12 cellular contexts compared by ENCODE assay signal in the genomic region with DNA sequence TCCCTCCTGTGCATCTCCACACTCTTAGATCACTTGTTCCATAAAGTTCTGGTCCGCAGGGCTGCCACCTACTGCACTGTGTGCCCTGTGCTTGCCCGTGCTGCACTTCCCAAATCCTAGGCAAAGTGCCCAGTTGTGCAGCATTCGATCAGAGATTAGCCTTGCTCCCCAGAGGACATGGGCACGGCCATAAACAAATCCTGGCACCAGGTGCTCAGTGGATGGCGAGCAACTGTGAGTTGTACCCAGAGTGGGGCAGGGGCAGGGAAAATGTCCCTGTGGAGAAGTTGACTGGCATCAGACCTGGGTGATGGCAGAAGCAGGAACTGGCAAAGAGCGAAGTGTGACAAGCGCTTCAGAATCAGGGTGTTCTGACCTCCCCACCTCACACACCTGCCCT. TPM values are rescaled to one million over a fixed set of nuclear protein-coding genes. Genes with fewer than 3 reads are reported as not detected.
DNase-seq lines count a peak whose midpoint lies in the region; ATAC-seq and TF ChIP-seq lines count a peak whose summit lies in the region.
"Had no signal": no experiment of that assay in that cellular context is flagged by ENCODE, and none has a peak within 500 bp of the region (broad histone marks: within the 10 kb centered on the region; RNA-seq: fewer than 3 reads in every experiment).

No MANE protein-coding gene starts in this region.

- ATAC-seq in DND-41 (ENCODE audit: insufficient read depth, low read depth) = no peak
- ATAC-seq in activated CD8-positive, alpha-beta T cell treated with anti-CD3 and anti-CD28 coated beads, Interleukin-2, amount 10 ng/mL, durations not matched to agents 7 days and 5 days = no peak
- no peak for ATAC-seq in natural killer cell
- ATAC-seq: activated CD4-positive, alpha-beta T cell treated with anti-CD3 and anti-CD28 coated beads for 36 hours had no signal

- H3K4me3 Mint-ChIP-seq in activated CD8-positive, alpha-beta T cell treated with anti-CD3 and anti-CD28 coated beads, Interleukin-2, amount 10 ng/mL, durations not matched to agents 7 days and 5 days = peak overlapping the region; percentile 77
- no peak overlapping the region for H3K4me3 Mint-ChIP-seq in natural killer cell
- no peak overlapping the region for H3K4me3 Mint-ChIP-seq in Calu3 (ENCODE audit: low read depth, unreplicated experiment)
- H3K4me3 Mint-ChIP-seq: activated CD4-positive, alpha-beta T cell treated with anti-CD3 and anti-CD28 coated beads for 36 hours had no signal

- H3K9me3 ChIP-seq in DND-41 (ENCODE audit: insufficient read depth, low read length, severe bottlenecking) = no peaks in the 10 kb centered on the region
- H3K9me3 ChIP-seq in sigmoid colon = no peaks in the 10 kb centered on the region
- H3K9me3 ChIP-seq in hepatocyte (ENCODE audit: low read depth) = no peaks in the 10 kb centered on the region

- H3K27ac ChIP-seq in DND-41 (ENCODE audit: low read length) = peak overlapping the region; percentile 99
- peak overlapping the region in 1 of 4 donors; percentile 86 for H3K27ac ChIP-seq in sigmoid colon
- no peak overlapping the region for H3K27ac ChIP-seq in hepatocyte

- WGBS in sigmoid colon, 2 donors = 44 to 75% methylated on average over 7 of the region's 7 CpGs
- WGBS in hepatocyte (ENCODE audit: low lambda C conversion rate, missing lambda C conversion rate) = 90% methylated on average over 7 of the region's 7 CpGs

- POLR2A ChIA-PET in activated CD8-positive, alpha-beta T cell treated with anti-CD3 and anti-CD28 coated beads, Interleukin-2, amount 10 ng/mL, durations not matched to agents 7 days and 5 days (lab: Charles Lee) = interaction anchor here (0.7 kb wide), 1 partner anchor 18 kb away, joined by 10 read pairs; no protein-coding TSS in a partner anchor

- no peaks in the 10 kb centered on the region for H3K27me3 Mint-ChIP-seq in activated CD8-positive, alpha-beta T cell treated with anti-CD3 and anti-CD28 coated beads, Interleukin-2, amount 10 ng/mL, durations not matched to agents 7 days and 5 days (ENCODE audit: low read depth)
- H3K27me3 Mint-ChIP-seq in natural killer cell (ENCODE audit: low read depth in 2 of 2) = no peaks in the 10 kb centered on the region
- H3K27me3 Mint-ChIP-seq in Calu3 (ENCODE audit: unreplicated experiment) = peaks cover 69% of the 10 kb centered on the region

- peaks cover 64% of the 10 kb centered on the region for H3K4me1 Mint-ChIP-seq in activated CD8-positive, alpha-beta T cell treated with anti-CD3 and anti-CD28 coated beads, Interleukin-2, amount 10 ng/mL, durations not matched to agents 7 days and 5 days (ENCODE audit: low read depth)
- peaks cover 70 to 75% of the 10 kb centered on the region in 2 donors for H3K4me1 Mint-ChIP-seq in natural killer cell
- H3K4me1 Mint-ChIP-seq in Calu3 (ENCODE audit: low read depth, unreplicated experiment) = no peaks in the 10 kb centered on the region

- H3K4me2 ChIP-seq in DND-41 (ENCODE audit: insufficient read depth, low read length) = peak overlapping the region; percentile 81
- no peak overlapping the region for H3K4me2 ChIP-seq in hepatocyte

- H3K9me3 Mint-ChIP-seq in activated CD8-positive, alpha-beta T cell treated with anti-CD3 and anti-CD28 coated beads, Interleukin-2, amount 10 ng/mL, durations not matched to agents 7 days and 5 days (ENCODE audit: insufficient read depth) = no peaks in the 10 kb centered on the region
- no peaks in the 10 kb centered on the region for H3K9me3 Mint-ChIP-seq in natural killer cell
- H3K9me3 Mint-ChIP-seq in Calu3 (ENCODE audit: low read depth, unreplicated experiment) = no peaks in the 10 kb centered on the region

- H4K20me1 ChIP-seq in DND-41 (ENCODE audit: insufficient read depth, low read length) (peaks cover 49% of the 10 kb centered on the region), hepatocyte (ENCODE audit: insufficient read depth, poor library complexity, severe bottlenecking) (peaks cover 61% of the 10 kb centered on the region)

- H3K4me1 ChIP-seq in DND-41 (ENCODE audit: insufficient read depth, low read length) (peaks cover 72% of the 10 kb centered on the region), sigmoid colon (peaks cover 0 to 58% (median 47%) of the 10 kb centered on the region in 4 donors), hepatocyte (ENCODE audit: insufficient read depth) (peaks cover 32% of the 10 kb centered on the region)

- CTCF ChIA-PET in activated CD8-positive, alpha-beta T cell treated with anti-CD3 and anti-CD28 coated beads, Interleukin-2, amount 10 ng/mL, durations not matched to agents 7 days and 5 days (lab: Charles Lee) = interaction anchor here (1.0 to 3.3 kb wide), 2 partner anchors 33 to 35 kb away, joined by 3 to 34 read pairs; no protein-coding TSS in a partner anchor
- CTCF ChIA-PET in Calu3 (lab: Charles Lee) = no interaction called here

- no TSS peak for BruUV-seq in Calu3 (replicated peaks; lab: Mats Ljungman, UMichigan)

- H3K36me3 Mint-ChIP-seq in activated CD8-positive, alpha-beta T cell treated with anti-CD3 and anti-CD28 coated beads, Interleukin-2, amount 10 ng/mL, durations not matched to agents 7 days and 5 days (ENCODE audit: low read depth) = peaks cover 77% of the 10 kb centered on the region
- H3K36me3 Mint-ChIP-seq in natural killer cell = no peaks in the 10 kb centered on the region
- peaks cover 11% of the 10 kb centered on the region for H3K36me3 Mint-ChIP-seq in Calu3 (ENCODE audit: insufficient read depth, unreplicated experiment)

- intact Hi-C loops in natural killer cell (cut with micrococcal nuclease) = no loop called here
- intact Hi-C loops in sigmoid colon (cut with DNase I) = no loop called here
- intact Hi-C loops in Calu3 (cut with micrococcal nuclease; ENCODE audit: unreplicated experiment) = no loop called here

- no peak for TF ChIP-seq CTCF in DND-41 (IDR thresholded peaks at IDR 0.05; ENCODE audit: borderline replicate concordance, extremely low read depth, low read length, poor library complexity, severe bottlenecking)
- TF ChIP-seq CTCF in LNCaP clone FGC (IDR thresholded peaks at IDR 0.05; ENCODE audit: control insufficient read depth, extremely low read depth, insufficient read depth) = peak; percentile 15; the same call in 1 of the 2 replicates
- TF ChIP-seq CTCF in natural killer cell (IDR thresholded peaks at IDR 0.05) = no peak
- TF ChIP-seq CTCF in sigmoid colon (IDR thresholded peaks at IDR 0.05) = no peak
- no peak for TF ChIP-seq CTCF in hepatocyte (IDR thresholded peaks at IDR 0.05; ENCODE audit: poor library complexity)
- TF ChIP-seq CTCF in Calu3 (IDR thresholded peaks at IDR 0.05; ENCODE audit: unreplicated experiment) = no peak

- no peaks in the 10 kb centered on the region for H3K27me3 ChIP-seq in DND-41 (ENCODE audit: insufficient read depth, low read length, poor library complexity)
- H3K27me3 ChIP-seq in sigmoid colon = no peaks in the 10 kb centered on the region
- H3K27me3 ChIP-seq in hepatocyte = no peaks in the 10 kb centered on the region

- H2AFZ ChIP-seq in DND-41 (ENCODE audit: low read depth, low read length) = no peak overlapping the region
- no peak overlapping the region for H2AFZ ChIP-seq in hepatocyte

- H3K79me2 ChIP-seq in DND-41 (ENCODE audit: insufficient read depth, low read length) = peaks cover 95% of the 10 kb centered on the region
- H3K79me2 ChIP-seq in hepatocyte = peaks cover 91% of the 10 kb centered on the region

- no peaks in the 10 kb centered on the region for H3K9me2 ChIP-seq in hepatocyte (replicated peaks; ENCODE audit: insufficient read depth)

- peak overlapping the region; percentile 90 for H3K9ac ChIP-seq in DND-41 (ENCODE audit: low read depth, low read length)

- H3K27ac Mint-ChIP-seq in activated CD8-positive, alpha-beta T cell treated with anti-CD3 and anti-CD28 coated beads, Interleukin-2, amount 10 ng/mL, durations not matched to agents 7 days and 5 days = peak overlapping the region; percentile 95
- H3K27ac Mint-ChIP-seq in natural killer cell = peak overlapping the region; percentile 97 to 98
- H3K27ac Mint-ChIP-seq in Calu3 (ENCODE audit: unreplicated experiment) = no peak overlapping the region

- H3K36me3 ChIP-seq in DND-41 (ENCODE audit: insufficient read depth, low read length) (peaks cover 77% of the 10 kb centered on the region), sigmoid colon (peaks cover 0 to 3% (median 0%) of the 10 kb centered on the region in 4 donors), hepatocyte (replicated peaks; ENCODE audit: insufficient read depth, low read depth) (no peaks in the 10 kb centered on the region)

- TF ChIP-seq EP300 in sigmoid colon (IDR thresholded peaks at IDR 0.05) = no peak

- H3K4me3 ChIP-seq in DND-41 (ENCODE audit: low read depth in 1 of 2, low read length in 2 of 2) (peak overlapping the region in 1 of 2 experiments; percentile 84; a peak in 2 of 4 replicates), LNCaP clone FGC (ENCODE audit: low read depth, low read length) (no peak overlapping the region), sigmoid colon (no peak overlapping the region), hepatocyte (no peak overlapping the region)

- no peak for DNase-seq in DND-41
- no peak for DNase-seq in LNCaP clone FGC (ENCODE audit: low read depth)
- DNase-seq in activated CD8-positive, alpha-beta T cell treated with anti-CD3 and anti-CD28 coated beads, Interleukin-2, amount 10 ng/mL, durations not matched to agents 7 days and 5 days = no peak
- no peak for DNase-seq in natural killer cell
- DNase-seq in sigmoid colon = no peak
- DNase-seq in COR-L47 (lab: John Stamatoyannopoulos, UW) = no peak
- DNase-seq in hepatocyte (ENCODE audit: low spot score) = no peak
- DNase-seq in Calu3 = no peak
- DNase-seq: activated gamma-delta T cell treated with Interleukin-2 at 50 U/mL for 16 hours, caudate nucleus, NCI-H524 treated with DMSO at 0.1 percent for 48 hours had no signal

- no peak for TF ChIP-seq POLR2A in sigmoid colon (IDR thresholded peaks at IDR 0.05)

RNA-seq across cellular contexts. Expression of a gene that starts 4.7 kb away (rescaled TPM):
- total RNA-seq in activated CD8-positive, alpha-beta T cell treated with anti-CD3 and anti-CD28 coated beads, Interleukin-2, amount 10 ng/mL, durations not matched to agents 7 days and 5 days = 100 to 1,000 TPM; 395 to 416 TPM
- 10 to 100 TPM; 30.4 to 52.7 (median 34.4) TPM for total RNA-seq in natural killer cell
- 10 to 100 TPM in 3 of 4 donors, 1 to 10 TPM in 1; 4.1 to 45.4 (median 25.5) TPM for total RNA-seq in sigmoid colon
- polyA plus RNA-seq in sigmoid colon = 10 to 100 TPM in 1 of 3 donors, 1 to 10 TPM in 2; 3.6 to 50.2 (median 3.7) TPM
- total RNA-seq in hepatocyte = 256 and 317 TPM in 2 replicates
- 277 and 356 TPM in 2 replicates for polyA plus RNA-seq in hepatocyte
- total RNA-seq in Calu3 (2022) = 8.5 and 19.2 TPM in 2 replicates

RNA-seq across cellular contexts. Expression of a gene that starts 16.0 kb away (rescaled TPM):
- 10 to 100 TPM; 84.1 to 92.8 TPM for total RNA-seq in activated CD8-positive, alpha-beta T cell treated with anti-CD3 and anti-CD28 coated beads, Interleukin-2, amount 10 ng/mL, durations not matched to agents 7 days and 5 days
- total RNA-seq in natural killer cell (10 to 100 TPM in 2 of 3 donors, 1 to 10 TPM in 1; 9.3 to 17.2 (median 10.2) TPM), sigmoid colon (10 to 100 TPM; 11.8 to 17.7 (median 16.6) TPM), hepatocyte (151 and 159 TPM in 2 replicates), Calu3 (2022) (55.6 and 74.1 TPM in 2 replicates)
- polyA plus RNA-seq in sigmoid colon (10 to 100 TPM in 1 of 3 donors, 1 to 10 TPM in 2; 1.2 to 12.6 (median 2.1) TPM), hepatocyte (218 and 230 TPM in 2 replicates)

RNA-seq across cellular contexts. Expression of a gene that starts 40.0 kb away (rescaled TPM):
- 100 to 1,000 TPM; 146 TPM for total RNA-seq in activated CD8-positive, alpha-beta T cell treated with anti-CD3 and anti-CD28 coated beads, Interleukin-2, amount 10 ng/mL, durations not matched to agents 7 days and 5 days
- 10 to 100 TPM; 14.2 to 17.8 (median 17.5) TPM for total RNA-seq in natural killer cell
- total RNA-seq in sigmoid colon = 1 to 10 TPM; 5.3 to 8.0 (median 7.0) TPM
- polyA plus RNA-seq in sigmoid colon = 10 to 100 TPM in 2 of 3 donors, 1 to 10 TPM in 1; 4.2 to 39.1 (median 11.3) TPM
- total RNA-seq in hepatocyte = 14.2 and 15.4 TPM in 2 replicates
- 13.6 and 21.0 TPM in 2 replicates for polyA plus RNA-seq in hepatocyte
- total RNA-seq in Calu3 (2022) = 72.4 TPM in 2 replicates

RNA-seq across cellular contexts. Expression of a gene that starts 40.4 kb away (rescaled TPM):
- 100 to 1,000 TPM; 154 to 163 TPM for total RNA-seq in activated CD8-positive, alpha-beta T cell treated with anti-CD3 and anti-CD28 coated beads, Interleukin-2, amount 10 ng/mL, durations not matched to agents 7 days and 5 days
- 10 to 100 TPM; 64.4 to 69.3 (median 66.1) TPM for total RNA-seq in natural killer cell
- total RNA-seq in sigmoid colon = 10 to 100 TPM; 39.9 to 64.7 (median 57.4) TPM
- 100 to 1,000 TPM; 139 to 224 (median 148) TPM for polyA plus RNA-seq in sigmoid colon
- 64.7 and 90.9 TPM in 2 replicates for total RNA-seq in hepatocyte
- 253 and 255 TPM in 2 replicates for polyA plus RNA-seq in hepatocyte
- 140 and 146 TPM in 2 replicates for total RNA-seq in Calu3 (2022)

RNA-seq across cellular contexts. Expression of a gene that starts 58.6 kb away (rescaled TPM):
- 1 to 10 TPM; 3.8 to 4.5 TPM for total RNA-seq in activated CD8-positive, alpha-beta T cell treated with anti-CD3 and anti-CD28 coated beads, Interleukin-2, amount 10 ng/mL, durations not matched to agents 7 days and 5 days
- total RNA-seq in natural killer cell = 10 to 100 TPM; 10.8 to 17.8 (median 11.5) TPM
- 10 to 100 TPM; 21.1 to 57.9 (median 37.5) TPM for total RNA-seq in sigmoid colon
- 10 to 100 TPM in 1 of 3 donors, 1 to 10 TPM in 2; 1.4 to 21.5 (median 3.0) TPM for polyA plus RNA-seq in sigmoid colon
- total RNA-seq in hepatocyte = 19.4 and 25.0 TPM in 2 replicates
- polyA plus RNA-seq in hepatocyte = 36.0 and 37.0 TPM in 2 replicates
- 19.7 and 20.5 TPM in 2 replicates for total RNA-seq in Calu3 (2022)
